In the genomic region with DNA sequence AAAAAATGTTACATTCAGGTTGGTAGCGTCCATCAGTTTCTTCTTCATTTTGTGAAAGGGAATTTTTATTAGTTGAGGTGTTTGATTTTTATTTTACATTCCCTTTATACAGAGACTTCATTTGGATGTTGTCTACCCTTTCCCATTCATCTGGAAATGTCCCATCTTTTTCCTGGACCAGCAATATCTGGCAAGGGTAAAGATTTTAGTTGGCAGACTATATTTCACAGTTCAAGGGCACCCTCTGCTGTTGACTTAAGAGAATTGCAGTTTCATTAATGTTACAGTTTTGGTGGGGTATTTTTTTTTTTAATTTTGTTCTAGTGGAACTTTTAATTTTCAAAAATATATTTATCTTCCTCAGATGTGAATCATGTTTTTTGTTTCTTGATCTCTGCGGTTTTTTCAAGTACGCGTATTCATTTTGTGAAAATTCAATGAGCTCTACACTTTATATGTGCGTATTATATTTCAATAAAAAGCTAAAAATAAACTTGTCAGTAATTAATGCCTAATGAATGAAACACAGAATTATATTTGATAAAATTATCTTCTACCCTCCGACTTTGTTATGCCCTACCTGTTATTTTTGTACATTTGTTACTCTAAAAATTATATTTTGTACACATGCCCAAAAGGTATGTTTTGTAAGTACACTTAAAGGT, we compare ENCODE assay signal across 9 cellular contexts.
A peak's percentile ranks its signal among the peaks of the same experiment; 100 is the strongest.
DNase-seq lines count a peak whose midpoint lies in the region; ATAC-seq and TF ChIP-seq lines count a peak whose summit lies in the region.
"Had no signal": no experiment of that assay in that cellular context is flagged by ENCODE, and none has a peak within 500 bp of the region (broad histone marks: within the 10 kb centered on the region; RNA-seq: fewer than 3 reads in every experiment).

No MANE protein-coding gene starts in this region.

- intact Hi-C loops in dorsolateral prefrontal cortex (cut with DNase I) = loop anchor here in 1 of 2 donors (5.0 kb wide), 2 partner anchors 40 to 760 kb away; a partner anchor contains a TSS

- peak; percentile 89 for TF ChIP-seq RAD21 in neural cell (conservative IDR thresholded peaks at IDR 0.05)

- no peaks in the 10 kb centered on the region for H3K36me3 ChIP-seq in neural cell (ENCODE audit: insufficient read depth, low read length)

- ATAC-seq in GM18907 (IDR thresholded peaks at IDR 0.05; ENCODE audit: unreplicated experiment) (no peak), GM21390 (IDR thresholded peaks at IDR 0.05; ENCODE audit: unreplicated experiment) (no peak)

- no peak overlapping the region for H3K4me2 ChIP-seq in neural cell (ENCODE audit: low read length)

- H3F3A ChIP-seq in neural cell (ENCODE audit: insufficient read depth, low read length, poor library complexity, severe bottlenecking) = no peaks in the 10 kb centered on the region

- H3K9me3 ChIP-seq in neural cell (ENCODE audit: low read length) = no peaks in the 10 kb centered on the region

- peak; percentile 46 for DNase-seq in AG08396 (ENCODE audit: low spot score)
- peak; percentile 67 for DNase-seq in GM13976 (ENCODE audit: low spot score)
- peak; percentile 27 for DNase-seq in NCI-H82 treated with DMSO at 0.1 percent for 48 hours (lab: John Stamatoyannopoulos, UW; ENCODE audit: unreplicated experiment)
- no peak for DNase-seq in dorsolateral prefrontal cortex
- no peak for DNase-seq in COLO668 (lab: John Stamatoyannopoulos, UW; ENCODE audit: unreplicated experiment)

- no peak overlapping the region for H3K9ac ChIP-seq in neural cell (ENCODE audit: low read length)

- H4K20me1 ChIP-seq in neural cell (ENCODE audit: insufficient read depth) = no peaks in the 10 kb centered on the region

- TF ChIP-seq CTCF in GM13976 (IDR thresholded peaks at IDR 0.05; ENCODE audit: borderline replicate concordance, control extremely low read depth, extremely low read depth, insufficient read depth, missing control alignments) (peak; percentile 46), dorsolateral prefrontal cortex (IDR thresholded peaks at IDR 0.05 in 54 of 56, conservative IDR thresholded peaks at IDR 0.05 in 2 of 56; ENCODE audit: low read depth in 1 of 56, partially characterized antibody in 56 of 56) (peak; percentile 74 to 94 (median 84)), neural cell (IDR thresholded peaks at IDR 0.05; ENCODE audit: poor library complexity, severe bottlenecking) (peak; percentile 83)

- no peak for TF ChIP-seq EP300 in neural cell (conservative IDR thresholded peaks at IDR 0.05; ENCODE audit: poor library complexity, severe bottlenecking)

- no peaks in the 10 kb centered on the region for H3K9me2 ChIP-seq in neural cell (ENCODE audit: insufficient read depth, low read length)

- no peak overlapping the region for H3K4me3 ChIP-seq in dorsolateral prefrontal cortex
- no peak overlapping the region for H3K4me3 ChIP-seq in neural cell (ENCODE audit: low read length)

- no peak overlapping the region for H3K27ac ChIP-seq in dorsolateral prefrontal cortex
- no peak overlapping the region for H3K27ac ChIP-seq in neural cell (ENCODE audit: low read length)
- H3K27ac ChIP-seq: HL-60 had no signal

- in situ Hi-C loops in GM13976 (cut with MboI; ENCODE audit: low sequenced_read_pairs, unreplicated experiment) = no loop called here

- no peaks in the 10 kb centered on the region for H3K79me2 ChIP-seq in neural cell (replicated peaks; ENCODE audit: insufficient read depth, low read length)

- H2AFZ ChIP-seq in neural cell (ENCODE audit: low read depth, low read length) = no peak overlapping the region

- H3K27me3 ChIP-seq in dorsolateral prefrontal cortex (no peaks in the 10 kb centered on the region), neural cell (ENCODE audit: insufficient read depth, low read depth, low read length) (no peaks in the 10 kb centered on the region)

TF ChIP-seq in neural cell, 6 proteins besides CTCF, POLR2A, EP300 and RAD21:
- TF ChIP-seq EZH2 (IDR thresholded peaks at IDR 0.05; ENCODE audit: borderline replicate concordance, insufficient read depth, low read length, poor library complexity, severe bottlenecking) (no peak), MXI1 (conservative IDR thresholded peaks at IDR 0.05; ENCODE audit: poor library complexity, severe bottlenecking) (no peak), TAF1 (IDR thresholded peaks at IDR 0.05; ENCODE audit: low read depth) (no peak), SMC3 (conservative IDR thresholded peaks at IDR 0.05; ENCODE audit: poor library complexity) (peak; percentile 86), POLR2AphosphoS5 (IDR thresholded peaks at IDR 0.05) (no peak)
- TF ChIP-seq, protein P1, sequence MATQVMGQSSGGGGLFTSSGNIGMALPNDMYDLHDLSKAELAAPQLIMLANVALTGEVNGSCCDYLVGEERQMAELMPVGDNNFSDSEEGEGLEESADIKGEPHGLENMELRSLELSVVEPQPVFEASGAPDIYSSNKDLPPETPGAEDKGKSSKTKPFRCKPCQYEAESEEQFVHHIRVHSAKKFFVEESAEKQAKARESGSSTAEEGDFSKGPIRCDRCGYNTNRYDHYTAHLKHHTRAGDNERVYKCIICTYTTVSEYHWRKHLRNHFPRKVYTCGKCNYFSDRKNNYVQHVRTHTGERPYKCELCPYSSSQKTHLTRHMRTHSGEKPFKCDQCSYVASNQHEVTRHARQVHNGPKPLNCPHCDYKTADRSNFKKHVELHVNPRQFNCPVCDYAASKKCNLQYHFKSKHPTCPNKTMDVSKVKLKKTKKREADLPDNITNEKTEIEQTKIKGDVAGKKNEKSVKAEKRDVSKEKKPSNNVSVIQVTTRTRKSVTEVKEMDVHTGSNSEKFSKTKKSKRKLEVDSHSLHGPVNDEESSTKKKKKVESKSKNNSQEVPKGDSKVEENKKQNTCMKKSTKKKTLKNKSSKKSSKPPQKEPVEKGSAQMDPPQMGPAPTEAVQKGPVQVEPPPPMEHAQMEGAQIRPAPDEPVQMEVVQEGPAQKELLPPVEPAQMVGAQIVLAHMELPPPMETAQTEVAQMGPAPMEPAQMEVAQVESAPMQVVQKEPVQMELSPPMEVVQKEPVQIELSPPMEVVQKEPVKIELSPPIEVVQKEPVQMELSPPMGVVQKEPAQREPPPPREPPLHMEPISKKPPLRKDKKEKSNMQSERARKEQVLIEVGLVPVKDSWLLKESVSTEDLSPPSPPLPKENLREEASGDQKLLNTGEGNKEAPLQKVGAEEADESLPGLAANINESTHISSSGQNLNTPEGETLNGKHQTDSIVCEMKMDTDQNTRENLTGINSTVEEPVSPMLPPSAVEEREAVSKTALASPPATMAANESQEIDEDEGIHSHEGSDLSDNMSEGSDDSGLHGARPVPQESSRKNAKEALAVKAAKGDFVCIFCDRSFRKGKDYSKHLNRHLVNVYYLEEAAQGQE (IDR thresholded peaks at IDR 0.05; ENCODE audit: borderline replicate concordance) = no peak

Comparison
In these comparisons a context has a peak if more than half of its experiments do, and no peak if none do; other contexts are left out.
1. DNase-seq: peak in AG08396 (single experiment), GM13976 (single experiment) and NCI-H82 treated with DMSO at 0.1 percent for 48 hours (single experiment); none in dorsolateral prefrontal cortex (0 of 10) and COLO668 (single experiment).
2. Peak in every context shown above with its lines, with median percentiles within 50 percentile points of each other: CTCF ChIP-seq.